Comparison of ENCODE assay signal across 26 cellular contexts in genomic region chr15:88076246-88076645, GRCh38.
"Had no signal": no experiment of that assay in that cellular context is flagged by ENCODE, and none has a peak within 500 bp of the region (broad histone marks: within the 10 kb centered on the region; RNA-seq: fewer than 3 reads in every experiment).

No MANE protein-coding gene starts in this region.

- H3K9me3 ChIP-seq: body of pancreas, SJSA1, SK-N-SH had no signal

- DNase-seq: activated CD4-positive, alpha-beta T cell treated with anti-CD3 and anti-CD28 coated beads for 36 hours; activated CD4-positive, alpha-beta T cell treated with anti-CD3 and anti-CD28 coated beads, Interleukin-2, amount 10 ng/mL, durations not matched to agents 7 days and 5 days; activated CD4-positive, alpha-beta T cell treated with anti-CD3 and anti-CD28 coated beads, Interleukin-2, amount 50 U/mL, for 48 hours; activated CD8-positive, alpha-beta T cell treated with anti-CD3 and anti-CD28 coated beads, Interleukin-2, amount 10 ng/mL, durations not matched to agents 7 days and 5 days; activated gamma-delta T cell; activated naive CD4-positive, alpha-beta T cell treated with Interleukin-2 at 50 U/mL for 16 hours; activated naive CD8-positive, alpha-beta T cell treated with anti-CD3 and anti-CD28 coated beads, Interleukin-2, amount 10 ng/mL, durations not matched to agents 7 days and 5 days; activated T-cell treated with anti-CD3 and anti-CD28 coated beads, Interleukin-2, amount 50 U/mL, for 24 hours; amygdala; body of pancreas; central memory CD4-positive, alpha-beta T cell; NCI-H1105; NCI-H1436; NCI-H1694; NCI-H1930; NCI-H2081 treated with DMSO at 0.1 percent for 48 hours; NCI-H345; NCI-H526 treated with DMSO at 0.1 percent for 48 hours; NCI-H774; SHP77; SK-N-SH had no signal

- H3K4me1 ChIP-seq: body of pancreas, SJSA1 had no signal

- H3K4me3 ChIP-seq: body of pancreas, K562, SJSA1 had no signal

- ATAC-seq: activated CD4-positive, alpha-beta T cell treated with anti-CD3 and anti-CD28 coated beads for 36 hours; activated CD4-positive, CD25-positive, alpha-beta regulatory T cell treated with anti-CD3 and anti-CD28 coated beads, Interleukin-2, amount 50 U/mL, for 24 hours; activated CD8-positive, alpha-beta T cell treated with anti-CD3 and anti-CD28 coated beads, Interleukin-2, amount 10 ng/mL, durations not matched to agents 7 days and 5 days; body of pancreas; K562; Panc1; WTC11 had no signal

- H3K27ac ChIP-seq: body of pancreas, SJSA1 had no signal

- H3K27me3 ChIP-seq: body of pancreas, SJSA1 had no signal

- H3K36me3 ChIP-seq: SJSA1 had no signal
